In the genomic region with DNA sequence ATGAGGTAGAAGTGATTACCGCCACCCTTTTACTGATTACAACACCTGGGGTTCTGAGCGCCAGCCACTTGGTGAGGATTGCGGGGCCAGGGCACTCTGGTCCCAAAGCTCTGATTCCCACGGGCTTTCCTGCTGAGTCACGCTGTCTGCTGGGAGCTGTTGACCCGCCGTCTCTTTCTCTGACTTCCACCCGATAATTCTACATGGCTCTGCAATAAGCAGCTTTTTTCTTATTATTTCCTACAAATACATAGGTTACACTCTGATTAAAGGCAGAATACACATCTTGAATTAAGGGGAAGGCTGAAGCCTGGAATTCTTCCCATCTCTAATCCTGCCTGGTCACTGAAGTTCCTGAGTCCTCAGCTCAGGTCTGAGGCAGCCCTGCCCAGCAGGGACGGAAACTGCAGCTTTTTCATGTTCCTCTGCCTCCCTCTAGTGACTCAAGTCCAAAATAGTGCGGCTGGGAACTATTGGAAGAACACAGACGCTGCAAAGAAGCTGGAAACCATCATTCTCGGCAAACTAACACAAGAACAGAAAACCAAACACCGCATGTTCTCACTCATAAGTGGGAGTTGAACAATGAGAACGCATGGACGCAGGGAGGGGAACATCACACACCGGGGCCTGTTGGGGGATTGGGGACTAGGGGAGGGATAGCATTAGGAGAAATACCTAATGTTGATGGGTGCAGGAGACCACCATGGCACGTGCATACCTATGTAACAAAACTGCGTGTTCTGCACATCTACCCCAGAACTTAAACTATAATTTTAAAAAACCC, we compare ENCODE assay signal across 8 cellular contexts.
DNase-seq lines count a peak whose midpoint lies in the region; ATAC-seq and TF ChIP-seq lines count a peak whose summit lies in the region.

No MANE protein-coding gene starts in this region.

- H3K4me3 ChIP-seq in WI38 (ENCODE audit: low read depth, low read length) = peak overlapping the region; percentile 50

- ATAC-seq in HG03066 (IDR thresholded peaks at IDR 0.05; ENCODE audit: low read depth, unreplicated experiment) = peak; percentile 80

- DNase-seq in A172 (ENCODE audit: low spot score) = peak; percentile 89
- peak; percentile 87 for DNase-seq in GM13976 (ENCODE audit: low spot score)
- peak; percentile 64 for DNase-seq in NCI-H2196 (lab: John Stamatoyannopoulos, UW; ENCODE audit: unreplicated experiment)
- DNase-seq in dedifferentiated amniotic fluid mesenchymal stem cell (ENCODE audit: extremely low spot score) = peak; percentile 94
- DNase-seq in stimulated activated CD4-positive, alpha-beta T cell treated with anti-CD3 and anti-CD28 coated beads, Interleukin-1b, Interleukin-23, amount 100 ng/mL, for 4 hours (ENCODE audit: low read depth in 2 of 2) = peak; percentile 28 to 50

- peak overlapping the region; percentile 60 for H3K27ac ChIP-seq in layer of hippocampus (ENCODE audit: low read depth, low read length)

- peak; percentile 86 for TF ChIP-seq CTCF in GM13976 (IDR thresholded peaks at IDR 0.05; ENCODE audit: borderline replicate concordance, control extremely low read depth, extremely low read depth, insufficient read depth, missing control alignments)
- peak; percentile 50 for TF ChIP-seq CTCF in WI38 (IDR thresholded peaks at IDR 0.05; ENCODE audit: low read depth, low read length)

- H3K27me3 ChIP-seq in layer of hippocampus (ENCODE audit: control insufficient read depth, insufficient read depth, low read length) = no peaks in the 10 kb centered on the region

- in situ Hi-C loops in GM13976 (cut with MboI; ENCODE audit: low sequenced_read_pairs, unreplicated experiment) = loop anchor here (5.0 to 10.0 kb wide), 2 partner anchors 197 to 289 kb away; partner anchors contain the start of gene PFKFB3

Comparison
In these comparisons a context has a peak if more than half of its experiments do, and no peak if none do; other contexts are left out.
1. Peak in every context shown above with its lines: DNase-seq, ATAC-seq, H3K4me3 ChIP-seq and H3K27ac ChIP-seq.
2. DNase-seq: peak in every context shown above with its lines; median percentile 94 in dedifferentiated amniotic fluid mesenchymal stem cell; 89 in A172; 87 in GM13976; 64 in NCI-H2196; 39 in stimulated activated CD4-positive, alpha-beta T cell treated with anti-CD3 and anti-CD28 coated beads, Interleukin-1b, Interleukin-23, amount 100 ng/mL, for 4 hours.